In the genomic region with DNA sequence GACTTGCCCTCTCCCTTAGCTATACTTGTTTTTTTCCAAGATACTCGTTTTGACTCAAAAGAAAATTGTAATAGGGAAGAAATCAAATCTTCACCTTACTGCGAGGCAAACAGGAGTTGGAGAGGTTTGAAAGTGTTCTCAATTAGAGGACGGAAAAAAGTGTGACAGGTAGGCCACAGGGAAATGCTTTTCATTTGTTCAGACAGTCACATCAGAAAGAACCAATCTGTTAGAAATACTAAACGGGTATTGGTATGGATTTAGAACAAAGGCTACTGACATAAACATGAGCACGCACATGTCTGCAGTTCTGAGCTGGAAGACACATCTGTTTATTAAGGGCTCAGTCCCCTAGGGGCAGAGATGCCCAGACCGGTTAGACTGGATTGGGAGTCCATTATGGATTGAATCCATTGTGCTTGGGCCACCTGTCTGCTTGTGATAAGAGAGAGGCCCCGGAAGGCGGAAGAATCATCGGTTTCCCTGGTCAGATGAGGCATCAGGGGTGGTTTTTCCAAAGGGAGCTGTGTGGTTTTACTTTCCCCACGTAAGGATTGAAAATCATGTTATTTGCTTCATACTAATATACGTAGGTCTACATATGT, we compare ENCODE assay signal across 11 cellular contexts.
DNase-seq lines count a peak whose midpoint lies in the region; ATAC-seq and TF ChIP-seq lines count a peak whose summit lies in the region.
"Had no signal": no experiment of that assay in that cellular context is flagged by ENCODE, and none has a peak within 500 bp of the region (broad histone marks: within the 10 kb centered on the region; RNA-seq: fewer than 3 reads in every experiment).

No MANE protein-coding gene starts in this region.

- no peaks in the 10 kb centered on the region for H3F3A ChIP-seq in PC-9 (ENCODE audit: insufficient read depth, low read depth)

- no peak for TF ChIP-seq CTCF in PC-9 (conservative IDR thresholded peaks at IDR 0.05)
- TF ChIP-seq CTCF in HFFc6 (IDR thresholded peaks at IDR 0.05), result no peak
- TF ChIP-seq CTCF in testis (IDR thresholded peaks at IDR 0.05), result no peak

- no peaks in the 10 kb centered on the region for H3K27me3 ChIP-seq in BLaER1 treated with 17β-estradiol and CSF1 and Interleukin-3, amounts not matched to agents 10 nM and 100 nM
- H3K27me3 ChIP-seq in PC-9 (ENCODE audit: insufficient read depth, low read depth), result peaks cover 55% of the 10 kb centered on the region
- no peaks in the 10 kb centered on the region for H3K27me3 ChIP-seq in testis
- H3K27me3 ChIP-seq: sigmoid colon had no signal

- peaks cover 13% of the 10 kb centered on the region for H3K9me3 Mint-ChIP-seq in HFFc6
- no peaks in the 10 kb centered on the region for H3K9me3 Mint-ChIP-seq in activated CD8-positive, alpha-beta T cell treated with anti-CD3 and anti-CD28 coated beads, Interleukin-2, amount 10 ng/mL, durations not matched to agents 7 days and 5 days (ENCODE audit: insufficient read depth)
- H3K9me3 Mint-ChIP-seq: T-helper 1 cell treated with Interleukin-12 subunit alpha and Interleukin-12 subunit beta and Interleukin-4 antibody, amounts not matched to agents 30 μg/mL and 1 μg/mL, for 36 hours had no signal

- ATAC-seq in left colon (peak; percentile 79), HG03045 (IDR thresholded peaks at IDR 0.05; ENCODE audit: unreplicated experiment) (no peak)
- ATAC-seq in activated CD8-positive, alpha-beta T cell treated with anti-CD3 and anti-CD28 coated beads, Interleukin-2, amount 10 ng/mL, durations not matched to agents 7 days and 5 days, result no peak

- H3K36me3 Mint-ChIP-seq in HFFc6 (ENCODE audit: low read depth), result no peaks in the 10 kb centered on the region
- H3K36me3 Mint-ChIP-seq in activated CD8-positive, alpha-beta T cell treated with anti-CD3 and anti-CD28 coated beads, Interleukin-2, amount 10 ng/mL, durations not matched to agents 7 days and 5 days (ENCODE audit: low read depth), result no peaks in the 10 kb centered on the region

- H3K9me3 ChIP-seq in BLaER1 treated with 17β-estradiol and CSF1 and Interleukin-3, amounts not matched to agents 10 nM and 100 nM (replicated peaks in 1 of 11), result peaks cover 4 to 34% (median 14%) of the 10 kb centered on the region in 11 experiments; a peak in 16 of 22 replicates
- H3K9me3 ChIP-seq in PC-9 (ENCODE audit: insufficient read depth, low read depth), result no peaks in the 10 kb centered on the region
- no peaks in the 10 kb centered on the region for H3K9me3 ChIP-seq in testis
- H3K9me3 ChIP-seq: sigmoid colon had no signal

- H3K4me1 ChIP-seq in BLaER1 treated with 17β-estradiol and CSF1 and Interleukin-3, amounts not matched to agents 10 nM and 100 nM, result peaks cover 39 to 64% (median 54%) of the 10 kb centered on the region in 10 experiments; a peak in 19 of 20 replicates
- H3K4me1 ChIP-seq in PC-9 (replicated peaks; ENCODE audit: insufficient read depth) (no peaks in the 10 kb centered on the region), testis (peaks cover 4% of the 10 kb centered on the region)
- H3K4me1 ChIP-seq: sigmoid colon had no signal

- no peaks in the 10 kb centered on the region for H3K36me3 ChIP-seq in BLaER1 treated with 17β-estradiol and CSF1 and Interleukin-3, amounts not matched to agents 10 nM and 100 nM
- H3K36me3 ChIP-seq in PC-9 (ENCODE audit: low read depth) (no peaks in the 10 kb centered on the region), testis (ENCODE audit: low read depth, missing control alignments) (no peaks in the 10 kb centered on the region)
- H3K36me3 ChIP-seq: sigmoid colon had no signal

- DNase-seq in NCI-H1105 (lab: John Stamatoyannopoulos, UW) (peak; percentile 74), PC-9 (peak; percentile 12 to 54), left colon (peak; percentile 17 to 32), HFFc6 (no peak), testis (no peak)
- no peak for DNase-seq in activated CD8-positive, alpha-beta T cell treated with anti-CD3 and anti-CD28 coated beads, Interleukin-2, amount 10 ng/mL, durations not matched to agents 7 days and 5 days
- DNase-seq: activated naive CD4-positive, alpha-beta T cell treated with anti-CD3 and anti-CD28 coated beads, Interleukin-2, amount 50 U/mL, for 16 hours; sigmoid colon had no signal

- no peak overlapping the region for H3K4me3 ChIP-seq in BLaER1 treated with 17β-estradiol and CSF1 and Interleukin-3, amounts not matched to agents 10 nM and 100 nM
- H3K4me3 ChIP-seq in PC-9 (no peak overlapping the region), testis (no peak overlapping the region)
- H3K4me3 ChIP-seq: sigmoid colon had no signal

- TF ChIP-seq POLR2A in testis (IDR thresholded peaks at IDR 0.05), result no peak

- intact Hi-C loops in PC-9 (cut with micrococcal nuclease; ENCODE audit: unreplicated experiment) (no loop called here), left colon (cut with DNase I, micrococcal nuclease) (no loop called here), testis (cut with DNase I; ENCODE audit: low total_unique reads) (no loop called here)

- H2AFZ ChIP-seq in PC-9, result no peak overlapping the region

- POLR2A ChIA-PET in PC-9 (lab: Charles Lee; ENCODE audit: unreplicated experiment), result no interaction called here
- POLR2A ChIA-PET in activated CD8-positive, alpha-beta T cell treated with anti-CD3 and anti-CD28 coated beads, Interleukin-2, amount 10 ng/mL, durations not matched to agents 7 days and 5 days (lab: Charles Lee), result no interaction called here

- no peak overlapping the region for H3K4me3 Mint-ChIP-seq in HFFc6
- no peak overlapping the region for H3K4me3 Mint-ChIP-seq in activated CD8-positive, alpha-beta T cell treated with anti-CD3 and anti-CD28 coated beads, Interleukin-2, amount 10 ng/mL, durations not matched to agents 7 days and 5 days
- H3K4me3 Mint-ChIP-seq: T-helper 1 cell treated with Interleukin-12 subunit alpha and Interleukin-12 subunit beta and Interleukin-4 antibody, amounts not matched to agents 30 μg/mL and 1 μg/mL, for 36 hours had no signal

- H3K4me1 Mint-ChIP-seq in HFFc6 (ENCODE audit: low read depth), result no peaks in the 10 kb centered on the region
- no peaks in the 10 kb centered on the region for H3K4me1 Mint-ChIP-seq in activated CD8-positive, alpha-beta T cell treated with anti-CD3 and anti-CD28 coated beads, Interleukin-2, amount 10 ng/mL, durations not matched to agents 7 days and 5 days (ENCODE audit: low read depth)

- H3K27ac ChIP-seq in BLaER1 treated with 17β-estradiol and CSF1 and Interleukin-3, amounts not matched to agents 10 nM and 100 nM, result peak overlapping the region in 1 of 11 experiments; percentile 4; a peak in 2 of 22 replicates
- H3K27ac ChIP-seq in PC-9 (no peak overlapping the region), testis (no peak overlapping the region)
- H3K27ac ChIP-seq: sigmoid colon had no signal

- H3K4me2 ChIP-seq in BLaER1 treated with 17β-estradiol and CSF1 and Interleukin-3, amounts not matched to agents 10 nM and 100 nM, result peak overlapping the region in 6 of 11 experiments; percentile 3 to 90 (median 83); a peak in 11 of 22 replicates
- H3K4me2 ChIP-seq in PC-9, result no peak overlapping the region

- H3K9me2 ChIP-seq in PC-9 (ENCODE audit: insufficient read depth), result no peaks in the 10 kb centered on the region

- no peaks in the 10 kb centered on the region for H4K20me1 ChIP-seq in BLaER1 treated with 17β-estradiol and CSF1 and Interleukin-3, amounts not matched to agents 10 nM and 100 nM
- no peaks in the 10 kb centered on the region for H4K20me1 ChIP-seq in PC-9 (ENCODE audit: insufficient read depth)

- no TSS peak for BruUV-seq in PC-9 (replicated peaks; lab: Mats Ljungman, UMichigan)

- H3K27ac Mint-ChIP-seq in HFFc6, result no peak overlapping the region
- no peak overlapping the region for H3K27ac Mint-ChIP-seq in activated CD8-positive, alpha-beta T cell treated with anti-CD3 and anti-CD28 coated beads, Interleukin-2, amount 10 ng/mL, durations not matched to agents 7 days and 5 days
- H3K27ac Mint-ChIP-seq: T-helper 1 cell treated with Interleukin-12 subunit alpha and Interleukin-12 subunit beta and Interleukin-4 antibody, amounts not matched to agents 30 μg/mL and 1 μg/mL, for 36 hours had no signal

- WGBS in testis, 2 donors, result 92 to 93% methylated on average over 11 of the region's 11 CpGs

- H3K27me3 Mint-ChIP-seq in HFFc6 (ENCODE audit: insufficient read depth), result peaks cover 11% of the 10 kb centered on the region
- no peaks in the 10 kb centered on the region for H3K27me3 Mint-ChIP-seq in activated CD8-positive, alpha-beta T cell treated with anti-CD3 and anti-CD28 coated beads, Interleukin-2, amount 10 ng/mL, durations not matched to agents 7 days and 5 days (ENCODE audit: low read depth)

- no peaks in the 10 kb centered on the region for H3K79me2 ChIP-seq in PC-9 (ENCODE audit: low read depth)

- CTCF ChIA-PET in PC-9 (lab: Charles Lee), result no interaction called here
- CTCF ChIA-PET in activated CD8-positive, alpha-beta T cell treated with anti-CD3 and anti-CD28 coated beads, Interleukin-2, amount 10 ng/mL, durations not matched to agents 7 days and 5 days (lab: Charles Lee), result interaction anchor here (1.4 kb wide), 1 partner anchor 14 kb away, joined by 4 read pairs; no protein-coding TSS in a partner anchor

- no peak overlapping the region for H3K9ac ChIP-seq in BLaER1 treated with 17β-estradiol and CSF1 and Interleukin-3, amounts not matched to agents 10 nM and 100 nM

Comparison
In these comparisons a context has a peak if more than half of its experiments do, and no peak if none do; other contexts are left out.
1. DNase-seq: peak in NCI-H1105 (single experiment), PC-9 (2 of 2) and left colon (2 of 2); none in HFFc6 (single experiment), activated CD8-positive, alpha-beta T cell treated with anti-CD3 and anti-CD28 coated beads, Interleukin-2, amount 10 ng/mL, durations not matched to agents 7 days and 5 days (single experiment) and testis (single experiment).